ENCODE assay signal across 8 cellular contexts in the genomic region with DNA sequence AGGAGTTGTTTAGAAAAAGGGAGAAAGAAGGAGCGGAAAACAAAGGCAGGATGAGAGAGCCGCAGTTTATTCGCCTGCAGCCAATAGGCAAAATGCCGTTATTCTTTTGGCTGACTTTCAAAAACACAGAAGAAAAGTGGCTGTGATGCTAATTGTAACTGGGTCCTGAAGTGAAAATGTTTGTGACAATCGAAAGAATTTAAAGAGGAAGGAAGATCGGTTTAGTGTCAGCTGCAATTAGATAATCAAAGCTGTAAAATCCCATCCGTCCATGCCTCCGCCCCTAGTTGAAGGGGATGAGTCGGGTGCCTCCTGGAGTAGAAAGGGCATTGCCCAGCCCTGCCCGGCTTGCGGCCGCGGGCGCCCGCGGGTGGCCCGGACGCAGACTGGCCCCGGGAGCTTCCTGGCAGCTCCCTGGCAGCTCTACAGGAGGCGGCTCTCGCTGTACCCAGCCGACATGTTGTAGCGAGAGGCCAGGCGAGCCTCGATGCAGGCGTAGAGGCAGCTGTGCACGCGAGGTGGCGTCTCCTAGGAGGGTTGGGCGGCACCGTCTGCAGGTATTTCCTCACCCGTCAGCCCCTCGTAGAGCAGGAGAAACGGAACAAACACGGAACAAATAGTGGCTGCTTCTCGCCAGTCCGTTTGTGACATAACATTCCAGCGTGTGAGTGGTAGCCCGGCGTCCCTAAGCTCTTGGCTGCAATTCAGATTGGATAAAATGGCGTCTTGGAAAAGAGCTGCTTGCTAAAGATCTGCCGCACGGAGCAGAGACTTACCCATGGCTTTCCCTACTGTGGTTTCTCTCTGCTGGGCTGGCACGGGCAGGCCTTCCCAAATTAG.
DNase-seq lines count a peak whose midpoint lies in the region; ATAC-seq, FAIRE-seq and TF ChIP-seq lines count a peak whose summit lies in the region.

No MANE protein-coding gene starts in this region.

- DNase-seq in D721Med (ENCODE audit: insufficient read length, low spot score) (no peak), MV-4-11 (lab: John Stamatoyannopoulos, UW) (peak; percentile 77), T-cell (peak in 29 of 34 experiments; percentile 3 to 48 (median 31)), brain microvascular endothelial cell (peak; percentile 43), inferior parietal cortex (ENCODE audit: extremely low spot score) (peak; percentile 87)
- peak; percentile 35 for DNase-seq in stimulated activated CD4-positive, alpha-beta T cell treated with anti-CD3 and anti-CD28 coated beads, Interleukin-4, amount 100 ng/mL, for 1 hour

- peaks cover 56 to 65% (median 59%) of the 10 kb centered on the region in 3 donors for H3K4me1 Mint-ChIP-seq in T-cell

- peak overlapping the region; percentile 57 to 72 (median 71) for H3K4me3 Mint-ChIP-seq in T-cell

- H3K27me3 Mint-ChIP-seq in T-cell = no peaks in the 10 kb centered on the region

- no peaks in the 10 kb centered on the region for H3K27me3 ChIP-seq in brain microvascular endothelial cell (replicated peaks)

- H3K27ac Mint-ChIP-seq in T-cell = peak overlapping the region; percentile 84 to 87

- ATAC-seq in T-cell (replicated peaks in 1 of 4) = peak; percentile 85 to 95 (median 90)
- ATAC-seq in HG03378 (IDR thresholded peaks at IDR 0.05; ENCODE audit: unreplicated experiment) = no peak
- ATAC-seq in GM21526 (IDR thresholded peaks at IDR 0.05; ENCODE audit: low FRiP score, unreplicated experiment) = no peak

- H3K27ac ChIP-seq in brain microvascular endothelial cell = peak overlapping the region; percentile 22

- peak; percentile 6 for TF ChIP-seq CTCF in D721Med (IDR thresholded peaks at IDR 0.05; ENCODE audit: insufficient read depth, missing control alignments)
- no peak for TF ChIP-seq CTCF in brain microvascular endothelial cell (IDR thresholded peaks at IDR 0.05; ENCODE audit: low read depth, low read length, missing control alignments)

- no peaks in the 10 kb centered on the region for H3K9me3 Mint-ChIP-seq in T-cell

- CTCF ChIA-PET in T-cell (lab: Charles Lee) = interaction anchor here in 1 of 2 donors (0.6 kb wide), 1 partner anchor 279 kb away, joined by 3 read pairs; no protein-coding TSS in a partner anchor

- FAIRE-seq in D721Med (lab: Jason Lieb, UNC) = no peak

- POLR2A ChIA-PET in T-cell (lab: Charles Lee) = interaction anchor here in 1 of 2 donors (0.5 kb wide), 1 partner anchor 163 kb away, joined by 5 read pairs; no protein-coding TSS in a partner anchor

- peaks cover 52% of the 10 kb centered on the region for H3K36me3 Mint-ChIP-seq in T-cell

- H3K36me3 ChIP-seq in brain microvascular endothelial cell (replicated peaks) = no peaks in the 10 kb centered on the region

- peak overlapping the region; percentile 60 for H3K4me3 ChIP-seq in brain microvascular endothelial cell (ENCODE audit: low read depth, low read length)

- in situ Hi-C loops in brain microvascular endothelial cell (cut with HindIII; ENCODE audit: low pct_ligation_motif_present, low sequenced_read_pairs) = no loop called here

Comparison
In these comparisons a context has a peak if more than half of its experiments do, and no peak if none do; other contexts are left out.
1. ATAC-seq: peak in T-cell (4 of 4); none in HG03378 (single experiment) and GM21526 (single experiment).